8 cellular contexts compared by ENCODE assay signal in the genomic region with DNA sequence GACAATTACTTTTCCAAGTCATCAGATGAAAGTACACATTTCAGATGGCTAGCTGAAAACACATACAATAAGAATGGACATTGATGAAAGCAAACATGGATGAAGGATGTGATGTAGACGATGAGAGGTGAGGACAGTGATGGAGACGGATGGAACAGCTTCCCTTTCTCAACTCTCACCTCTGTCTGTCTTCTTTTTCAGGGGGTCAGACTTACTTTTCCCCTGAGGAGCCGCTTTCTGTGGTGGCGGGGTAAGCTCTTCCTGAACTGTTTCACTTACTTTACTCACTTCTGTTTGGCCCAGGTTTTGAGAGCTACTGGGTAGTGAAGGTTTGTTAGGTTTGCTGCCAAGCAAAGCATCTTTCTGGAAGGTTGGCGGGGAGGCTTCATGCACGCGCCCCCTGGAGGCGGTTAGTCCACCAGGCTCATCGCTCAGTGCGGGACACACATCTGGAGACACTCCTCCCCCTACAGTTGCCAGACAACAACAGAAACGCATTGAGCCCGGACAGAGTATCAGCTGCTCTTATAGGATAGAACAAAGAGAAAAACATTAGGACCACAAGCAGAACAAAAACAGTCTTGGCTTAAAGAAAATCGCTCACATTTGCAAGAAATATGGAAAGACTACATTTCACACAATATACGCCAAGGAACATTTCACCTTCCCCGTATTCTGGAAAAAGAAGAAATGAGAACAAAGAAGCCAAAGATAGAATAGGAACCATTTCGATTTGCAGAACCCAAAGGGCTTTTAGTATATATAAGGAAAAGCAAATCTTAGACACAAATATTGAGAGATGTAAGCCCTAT.
DNase-seq lines count a peak whose midpoint lies in the region; ATAC-seq, FAIRE-seq and TF ChIP-seq lines count a peak whose summit lies in the region.

No MANE protein-coding gene starts in this region.

- H3K27ac ChIP-seq in A549 (no peak overlapping the region), cingulate gyrus (ENCODE audit: low read depth, low read length) (peak overlapping the region; percentile 77), left lung (no peak overlapping the region)

- ATAC-seq in A549 (peak; percentile 98 to 100), GM18511 (IDR thresholded peaks at IDR 0.05; ENCODE audit: unreplicated experiment) (peak; percentile 97), HG03039 (IDR thresholded peaks at IDR 0.05; ENCODE audit: unreplicated experiment) (peak; percentile 97), left lung (peak; percentile 98)

- H3K9me3 ChIP-seq in A549 = no peaks in the 10 kb centered on the region
- H3K9me3 ChIP-seq in left lung = no peaks in the 10 kb centered on the region

- POLR2A ChIA-PET in A549 (lab: Yijun Ruan, JAX) = no interaction called here

- H3K36me3 ChIP-seq in left lung = no peaks in the 10 kb centered on the region

- no peaks in the 10 kb centered on the region; the same call in 2 of the 3 replicates for H3K4me1 ChIP-seq in A549
- H3K4me1 ChIP-seq in left lung = peaks cover 0 to 7% of the 10 kb centered on the region in 2 donors

- CTCF ChIA-PET in A549 (lab: Yijun Ruan, JAX) = interaction anchor here (0.6 to 2.9 kb wide), 37 partner anchors 9 to 230 kb away, joined by 3 to 18 read pairs (median 4); no protein-coding TSS in a partner anchor

- H3K27me3 ChIP-seq in left lung = no peaks in the 10 kb centered on the region

- FAIRE-seq in A549 (lab: Jason Lieb, UNC) = no peak

- intact Hi-C loops in left lung (cut with DNase I) = no loop called here

- TF ChIP-seq EP300 in A549 (IDR thresholded peaks at IDR 0.05) = no peak

- H3K4me3 ChIP-seq in A549 = no peak overlapping the region
- no peak overlapping the region for H3K4me3 ChIP-seq in left lung

- WGBS in A549 (ENCODE audit: missing lambda C conversion rate) = 24% methylated on average over 16 of the region's 16 CpGs

- H3K4me2 ChIP-seq in A549 = peak overlapping the region; percentile 54; the same call in 2 of the 3 replicates

- TF ChIP-seq CTCF in A549 (IDR thresholded peaks at IDR 0.05) = peak; percentile 62
- TF ChIP-seq CTCF in left lung (IDR thresholded peaks at IDR 0.05) = peak; percentile 74 to 83

- DNase-seq in A549 (ENCODE audit: low read depth in 1 of 2, low spot score in 1 of 2) (peak; percentile 60 to 80), NCI-H510A treated with DMSO at 0.1 percent for 48 hours (lab: John Stamatoyannopoulos, UW) (peak; percentile 73), left lung (peak; percentile 82 to 91)
- DNase-seq in activated CD4-positive, alpha-beta T cell treated with anti-CD3 and anti-CD28 coated beads for 48 hours = peak; percentile 90
- DNase-seq in stimulated activated CD4-positive, alpha-beta T cell treated with anti-CD3 and anti-CD28 coated beads, Interleukin-4, amount 100 ng/mL, for 4 hours = peak; percentile 74 to 75

- peak; percentile 59 to 65 for TF ChIP-seq RAD21 in A549 (conservative IDR thresholded peaks at IDR 0.05 in 1 of 2, IDR thresholded peaks at IDR 0.05 in 1 of 2)

- no peak for TF ChIP-seq POLR2A in A549 (IDR thresholded peaks at IDR 0.05; ENCODE audit: low read length)

TF ChIP-seq in A549, 52 proteins besides CTCF, POLR2A, EP300 and RAD21:
- no peak for TF ChIP-seq RFX5 (IDR thresholded peaks at IDR 0.05)
- TF ChIP-seq CBX8 (IDR thresholded peaks at IDR 0.05) = no peak
- no peak for TF ChIP-seq EHMT2 (IDR thresholded peaks at IDR 0.05; ENCODE audit: low read depth)
- peak; percentile 75 for TF ChIP-seq SMC3 (IDR thresholded peaks at IDR 0.05)
- TF ChIP-seq GATA3 (IDR thresholded peaks at IDR 0.05; ENCODE audit: borderline replicate concordance) = no peak
